In the genomic region with DNA sequence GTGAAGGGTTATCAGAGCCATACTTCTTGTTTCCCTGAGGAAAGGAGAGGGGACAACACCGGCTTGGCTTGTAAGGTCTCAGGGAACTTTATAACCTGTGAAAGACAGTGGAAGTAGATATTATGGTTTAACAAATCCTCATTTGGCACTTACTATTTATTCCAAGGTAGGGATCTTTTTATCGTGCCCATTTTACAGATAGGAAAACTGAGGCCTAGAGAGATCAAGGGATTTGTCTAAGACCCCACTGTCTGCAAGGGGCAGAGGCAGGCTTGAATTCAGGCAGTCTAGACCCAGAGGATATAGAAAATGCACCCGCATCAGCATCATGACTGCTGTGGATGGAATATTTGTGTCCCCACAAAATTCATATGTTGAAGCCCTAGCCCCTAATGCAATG, we compare ENCODE assay signal across 38 cellular contexts.
"Had no signal": no experiment of that assay in that cellular context is flagged by ENCODE, and none has a peak within 500 bp of the region (broad histone marks: within the 10 kb centered on the region; RNA-seq: fewer than 3 reads in every experiment).

No MANE protein-coding gene starts in this region.

- H3K9me3 Mint-ChIP-seq: activated B cell treated with CpG ODN at 0.5 μM for 24 hours; activated CD4-positive, alpha-beta memory T cell treated with anti-CD3 and anti-CD28 coated beads for 36 hours; activated CD4-positive, alpha-beta T cell treated with anti-CD3 and anti-CD28 coated beads, Interleukin-2, amount 10 ng/mL, durations not matched to agents 24 days and 14 days; activated CD8-positive, alpha-beta T cell treated with anti-CD3 and anti-CD28 coated beads for 36 hours; activated naive CD4-positive, alpha-beta T cell treated with anti-CD3 and anti-CD28 coated beads for 36 hours; activated naive CD8-positive, alpha-beta T cell treated with anti-CD3 and anti-CD28 coated beads, Interleukin-2, amount 10 ng/mL, durations not matched to agents 7 days and 5 days; activated naive CD8-positive, alpha-beta T cell treated with anti-CD3 and anti-CD28 coated beads, Interleukin-2, amount 50 U/mL, for 24 hours; activated T-cell treated with anti-CD3 and anti-CD28 coated beads, Interleukin-2, amount 50 U/mL, for 4 hours; activated T-cell treated with anti-CD3 and anti-CD28 coated beads, Interleukin-2, amount 50 U/mL, for 72 hours; activated T-helper 1 cell treated with anti-CD3 and anti-CD28 coated beads, Interleukin-12 subunit alpha, Interleukin-12 subunit beta, Interleukin-2, Interleukin-4 antibody, amounts not matched to agents 30 ng/mL and 10 ng/mL and 1 ng/mL, durations not matched to agents 14 hours and 24 hours and 36 hours; activated T-helper 17 cell treated with anti-CD3 and anti-CD28 coated beads, Interleukin-2, amount 50 U/mL, for 72 hours; T-helper 1 cell treated with Interleukin-12 subunit alpha and Interleukin-12 subunit beta and Interleukin-4 antibody, amounts not matched to agents 30 μg/mL and 1 μg/mL, for 36 hours; T-helper 2 cell treated with Interferon-gamma antibody and Interleukin-4, amounts not matched to agents 5 μg/mL and 100 μg/mL, for 36 hours had no signal

- FAIRE-seq: bronchial epithelial cell, TTC549 had no signal

- H3K9me3 ChIP-seq: ascending aorta had no signal

- H3K36me3 Mint-ChIP-seq: activated CD4-positive, alpha-beta memory T cell treated with anti-CD3 and anti-CD28 coated beads for 36 hours; activated naive CD8-positive, alpha-beta T cell; activated naive CD8-positive, alpha-beta T cell treated with anti-CD3 and anti-CD28 coated beads, Interleukin-2, amount 10 ng/mL, durations not matched to agents 7 days and 5 days; brain had no signal

- ATAC-seq: activated CD8-positive, alpha-beta T cell treated with anti-CD3 and anti-CD28 coated beads for 36 hours; activated naive CD8-positive, alpha-beta T cell treated with anti-CD3 and anti-CD28 coated beads, Interleukin-2, amount 50 U/mL, for 24 hours; activated T-cell treated with anti-CD3 and anti-CD28 coated beads, Interleukin-2, amount 50 U/mL, for 4 hours; activated T-cell treated with anti-CD3 and anti-CD28 coated beads, Interleukin-2, amount 50 U/mL, for 72 hours; activated T-helper 17 cell treated with anti-CD3 and anti-CD28 coated beads, Interleukin-2, amount 50 U/mL, for 72 hours had no signal

- H3K27me3 ChIP-seq: ascending aorta, cardiac muscle cell had no signal

- H3K27ac ChIP-seq: ascending aorta, cardiac muscle cell, VCaP had no signal

- H3K27ac Mint-ChIP-seq: activated B cell treated with CpG ODN at 0.5 μM for 24 hours; activated CD4-positive, alpha-beta memory T cell treated with anti-CD3 and anti-CD28 coated beads for 36 hours; activated CD4-positive, alpha-beta T cell treated with anti-CD3 and anti-CD28 coated beads, Interleukin-2, amount 10 ng/mL, durations not matched to agents 24 days and 14 days; activated CD8-positive, alpha-beta T cell treated with anti-CD3 and anti-CD28 coated beads for 36 hours; activated naive CD4-positive, alpha-beta T cell treated with anti-CD3 and anti-CD28 coated beads for 36 hours; activated naive CD8-positive, alpha-beta T cell; activated naive CD8-positive, alpha-beta T cell treated with anti-CD3 and anti-CD28 coated beads, Interleukin-2, amount 10 ng/mL, durations not matched to agents 7 days and 5 days; activated naive CD8-positive, alpha-beta T cell treated with anti-CD3 and anti-CD28 coated beads, Interleukin-2, amount 50 U/mL, for 24 hours; activated T-cell treated with anti-CD3 and anti-CD28 coated beads, Interleukin-2, amount 50 U/mL, for 72 hours; activated T-helper 1 cell treated with anti-CD3 and anti-CD28 coated beads, Interleukin-12 subunit alpha, Interleukin-12 subunit beta, Interleukin-2, Interleukin-4 antibody, amounts not matched to agents 30 ng/mL and 10 ng/mL and 1 ng/mL, durations not matched to agents 14 hours and 24 hours and 36 hours; activated T-helper 17 cell treated with anti-CD3 and anti-CD28 coated beads, Interleukin-2, amount 50 U/mL, for 72 hours; brain; T-helper 1 cell treated with Interleukin-12 subunit alpha and Interleukin-12 subunit beta and Interleukin-4 antibody, amounts not matched to agents 30 μg/mL and 1 μg/mL, for 36 hours; T-helper 2 cell treated with Interferon-gamma antibody and Interleukin-4, amounts not matched to agents 5 μg/mL and 100 μg/mL, for 36 hours had no signal

- H3K4me1 ChIP-seq: ascending aorta had no signal

- H3K36me3 ChIP-seq: ascending aorta, cardiac muscle cell had no signal

- H3K4me1 Mint-ChIP-seq: activated B cell treated with CpG ODN at 0.5 μM for 24 hours; activated CD4-positive, alpha-beta T cell treated with anti-CD3 and anti-CD28 coated beads, Interleukin-2, amount 10 ng/mL, durations not matched to agents 24 days and 14 days; activated naive CD8-positive, alpha-beta T cell treated with anti-CD3 and anti-CD28 coated beads, Interleukin-2, amount 10 ng/mL, durations not matched to agents 7 days and 5 days; activated naive CD8-positive, alpha-beta T cell treated with anti-CD3 and anti-CD28 coated beads, Interleukin-2, amount 50 U/mL, for 24 hours; activated T-helper 17 cell treated with anti-CD3 and anti-CD28 coated beads, Interleukin-2, amount 50 U/mL, for 72 hours; brain had no signal

- H3K4me3 Mint-ChIP-seq: activated B cell treated with CpG ODN at 0.5 μM for 24 hours; activated CD4-positive, alpha-beta memory T cell treated with anti-CD3 and anti-CD28 coated beads for 36 hours; activated CD4-positive, alpha-beta T cell treated with anti-CD3 and anti-CD28 coated beads, Interleukin-2, amount 10 ng/mL, durations not matched to agents 24 days and 14 days; activated CD8-positive, alpha-beta T cell treated with anti-CD3 and anti-CD28 coated beads for 36 hours; activated naive CD4-positive, alpha-beta T cell treated with anti-CD3 and anti-CD28 coated beads for 36 hours; activated naive CD8-positive, alpha-beta T cell; activated naive CD8-positive, alpha-beta T cell treated with anti-CD3 and anti-CD28 coated beads, Interleukin-2, amount 10 ng/mL, durations not matched to agents 7 days and 5 days; activated naive CD8-positive, alpha-beta T cell treated with anti-CD3 and anti-CD28 coated beads, Interleukin-2, amount 50 U/mL, for 24 hours; activated T-cell treated with anti-CD3 and anti-CD28 coated beads, Interleukin-2, amount 50 U/mL, for 4 hours; activated T-cell treated with anti-CD3 and anti-CD28 coated beads, Interleukin-2, amount 50 U/mL, for 72 hours; activated T-helper 1 cell treated with anti-CD3 and anti-CD28 coated beads, Interleukin-12 subunit alpha, Interleukin-12 subunit beta, Interleukin-2, Interleukin-4 antibody, amounts not matched to agents 30 ng/mL and 10 ng/mL and 1 ng/mL, durations not matched to agents 14 hours and 24 hours and 36 hours; activated T-helper 17 cell treated with anti-CD3 and anti-CD28 coated beads, Interleukin-2, amount 50 U/mL, for 72 hours; brain; T-helper 1 cell treated with Interleukin-12 subunit alpha and Interleukin-12 subunit beta and Interleukin-4 antibody, amounts not matched to agents 30 μg/mL and 1 μg/mL, for 36 hours; T-helper 2 cell treated with Interferon-gamma antibody and Interleukin-4, amounts not matched to agents 5 μg/mL and 100 μg/mL, for 36 hours had no signal

- DNase-seq: activated B cell treated with CpG ODN at 0.5 μM for 24 hours; activated CD4-positive, alpha-beta memory T cell treated with anti-CD3 and anti-CD28 coated beads for 36 hours; activated CD4-positive, alpha-beta T cell treated with anti-CD3 and anti-CD28 coated beads for 4 hours; activated CD4-positive, alpha-beta T cell treated with anti-CD3 and anti-CD28 coated beads, Interleukin-2, amount 10 ng/mL, durations not matched to agents 24 days and 14 days; activated CD4-positive, alpha-beta T cell treated with anti-CD3 and anti-CD28 coated beads, Interleukin-2, amount 50 U/mL, for 1 hour; activated CD4-positive, alpha-beta T cell treated with anti-CD3 and anti-CD28 coated beads, Interleukin-2, amount 50 U/mL, for 4 hours; activated CD4-positive, CD25-positive, alpha-beta regulatory T cell treated with anti-CD3 and anti-CD28 coated beads, Interleukin-2, amount 50 U/mL, for 72 hours; activated CD8-positive, alpha-beta memory T cell treated with anti-CD3 and anti-CD28 coated beads, Interleukin-2, amount 50 U/mL, for 4 hours; activated CD8-positive, alpha-beta T cell treated with anti-CD3 and anti-CD28 coated beads for 36 hours; activated effector memory CD4-positive, alpha-beta T cell treated with anti-CD3 and anti-CD28 coated beads, Interleukin-2, amount 50 U/mL, for 16 hours; activated gamma-delta T cell treated with Interleukin-2 at 50 U/mL for 16 hours; activated naive CD4-positive, alpha-beta T cell; activated naive CD4-positive, alpha-beta T cell treated with anti-CD3 and anti-CD28 coated beads for 36 hours; activated naive CD4-positive, alpha-beta T cell treated with anti-CD3 and anti-CD28 coated beads, Interleukin-2, amount 50 U/mL, for 16 hours; activated naive CD8-positive, alpha-beta T cell treated with anti-CD3 and anti-CD28 coated beads, Interleukin-2, amount 10 ng/mL, durations not matched to agents 7 days and 5 days; activated naive CD8-positive, alpha-beta T cell treated with anti-CD3 and anti-CD28 coated beads, Interleukin-2, amount 50 U/mL, for 24 hours; activated T-cell treated with anti-CD3 and anti-CD28 coated beads for 4 hours; activated T-cell treated with anti-CD3 and anti-CD28 coated beads, Interleukin-2, amount 50 U/mL, for 1 hour; activated T-cell treated with anti-CD3 and anti-CD28 coated beads, Interleukin-2, amount 50 U/mL, for 4 hours; activated T-cell treated with anti-CD3 and anti-CD28 coated beads, Interleukin-2, amount 50 U/mL, for 72 hours; amygdala; anterior cingulate cortex; central memory CD4-positive, alpha-beta T cell; SW 1271; T-helper 1 cell; T-helper 2 cell; T-helper 9 cell had no signal

- H3K4me3 ChIP-seq: ascending aorta, cardiac muscle cell had no signal

- H3K27me3 Mint-ChIP-seq: activated B cell treated with CpG ODN at 0.5 μM for 24 hours; activated CD4-positive, alpha-beta memory T cell treated with anti-CD3 and anti-CD28 coated beads for 36 hours; activated CD4-positive, alpha-beta T cell treated with anti-CD3 and anti-CD28 coated beads, Interleukin-2, amount 10 ng/mL, durations not matched to agents 24 days and 14 days; activated CD8-positive, alpha-beta T cell treated with anti-CD3 and anti-CD28 coated beads for 36 hours; activated naive CD8-positive, alpha-beta T cell; activated naive CD8-positive, alpha-beta T cell treated with anti-CD3 and anti-CD28 coated beads, Interleukin-2, amount 50 U/mL, for 24 hours; activated T-helper 17 cell treated with anti-CD3 and anti-CD28 coated beads, Interleukin-2, amount 50 U/mL, for 72 hours had no signal
